ENCODE assay signal across 24 cellular contexts in genomic region chr3:117510396-117510795, GRCh38.
DNase-seq lines count a peak whose midpoint lies in the region; FAIRE-seq and TF ChIP-seq lines count a peak whose summit lies in the region.
"Had no signal": no experiment of that assay in that cellular context is flagged by ENCODE, and none has a peak within 500 bp of the region (broad histone marks: within the 10 kb centered on the region; RNA-seq: fewer than 3 reads in every experiment).

No MANE protein-coding gene starts in this region.

- TF ChIP-seq CTCF in foreskin fibroblast (IDR thresholded peaks at IDR 0.05; ENCODE audit: low read depth, low read length) (no peak), retinal pigment epithelial cell (conservative IDR thresholded peaks at IDR 0.05; ENCODE audit: low read depth, low read length) (no peak)

- no peak overlapping the region for H3K4me3 ChIP-seq in foreskin fibroblast (ENCODE audit: low read depth in 1 of 2, low read length in 2 of 2)
- H3K4me3 ChIP-seq in retinal pigment epithelial cell (ENCODE audit: low read length): no peak overlapping the region
- no peak overlapping the region for H3K4me3 ChIP-seq in Karpas-422 (ENCODE audit: low read length)
- H3K4me3 ChIP-seq: adrenal gland, gastrocnemius medialis, HAP-1, left ventricle myocardium inferior, psoas muscle, thoracic aorta, uterus had no signal

- no peaks in the 10 kb centered on the region for H4K20me1 ChIP-seq in Karpas-422 (ENCODE audit: insufficient read depth, low read depth, low read length)

- H3K36me3 ChIP-seq in Karpas-422 (ENCODE audit: insufficient read depth, low read length): no peaks in the 10 kb centered on the region
- H3K36me3 ChIP-seq: adrenal gland, gastrocnemius medialis, HAP-1, left ventricle myocardium inferior, thoracic aorta, uterus had no signal

- no peak overlapping the region for H3K9ac ChIP-seq in Karpas-422 (ENCODE audit: low read length)

- H3K27ac ChIP-seq in Karpas-422 (ENCODE audit: low read length): no peak overlapping the region
- H3K27ac ChIP-seq: adrenal gland, gastrocnemius medialis, left ventricle myocardium inferior, psoas muscle, thoracic aorta, uterus had no signal

- H3K4me2 ChIP-seq in Karpas-422 (ENCODE audit: low read depth, low read length, poor library complexity, severe bottlenecking): no peak overlapping the region

- FAIRE-seq in H54 (lab: Jason Lieb, UNC): no peak

- peak; percentile 36 for DNase-seq in GM03348 (ENCODE audit: low spot score)
- peak; percentile 19 for DNase-seq in LHCN-M2 (ENCODE audit: low read depth)
- peak; percentile 34 to 72 for DNase-seq in foreskin fibroblast
- peak; percentile 28 for DNase-seq in retinal pigment epithelial cell (ENCODE audit: low read depth)
- DNase-seq in RKO (ENCODE audit: low spot score): no peak
- DNase-seq in H54 (ENCODE audit: insufficient read length, low spot score): no peak
- no peak for DNase-seq in Karpas-422
- DNase-seq: activated CD4-positive, alpha-beta T cell treated with anti-CD3 and anti-CD28 coated beads for 48 hours; activated CD8-positive, alpha-beta memory T cell treated with anti-CD3 and anti-CD28 coated beads for 24 hours; activated T-cell treated with anti-CD3 and anti-CD28 coated beads, Interleukin-2, amount 50 U/mL, for 1 hour; adrenal gland; AML-193; CD8-positive, alpha-beta T cell; effector CD4-positive, alpha-beta T cell; gastrocnemius medialis; hypothalamus; immature natural killer cell; left ventricle myocardium inferior; NCI-H1694; NCI-H510A; psoas muscle; uterus had no signal

- TF ChIP-seq POLR2A in H54 (IDR thresholded peaks at IDR 0.05; ENCODE audit: low read depth, low read length): no peak

- no peaks in the 10 kb centered on the region for H3K79me2 ChIP-seq in Karpas-422 (ENCODE audit: low read length)

- H3K4me1 ChIP-seq in Karpas-422 (ENCODE audit: low read length): no peaks in the 10 kb centered on the region
- H3K4me1 ChIP-seq: adrenal gland, gastrocnemius medialis, HAP-1, left ventricle myocardium inferior, psoas muscle, uterus had no signal

- H3K9me2 ChIP-seq in Karpas-422 (replicated peaks; ENCODE audit: insufficient read depth, low read length): no peaks in the 10 kb centered on the region

- H3K27me3 ChIP-seq in Karpas-422 (ENCODE audit: low read length): no peaks in the 10 kb centered on the region
- H3K27me3 ChIP-seq: adrenal gland, gastrocnemius medialis, uterus had no signal

- H2AFZ ChIP-seq in Karpas-422 (ENCODE audit: low read length): no peak overlapping the region

- no peaks in the 10 kb centered on the region for H3K9me3 ChIP-seq in Karpas-422 (ENCODE audit: low read length)
- H3K9me3 ChIP-seq: adrenal gland, gastrocnemius medialis, HAP-1, psoas muscle, thoracic aorta, uterus had no signal

Comparison
In these comparisons a context has a peak if more than half of its experiments do, and no peak if none do; other contexts are left out.
1. DNase-seq: peak in GM03348 (single experiment), LHCN-M2 (single experiment), foreskin fibroblast (2 of 2) and retinal pigment epithelial cell (single experiment); none in RKO (single experiment), H54 (single experiment) and Karpas-422 (single experiment).